8 cellular contexts compared by ENCODE assay signal in genomic region chr3:25428003-25428861, GRCh38. TPM values are rescaled to one million over a fixed set of nuclear protein-coding genes. Genes with fewer than 3 reads are reported as not detected.
DNase-seq lines count a peak whose midpoint lies in the region; ATAC-seq and TF ChIP-seq lines count a peak whose summit lies in the region.

Gene RARB (plus strand): TSS chr3:25428263. CDS start chr3:25428732, 469 bp downstream.

- intact Hi-C loops in lower leg skin (cut with DNase I; ENCODE audit: low total_unique reads), result loop anchor here (10.0 kb wide), 1 partner anchor 137 kb away; no protein-coding TSS in a partner anchor

- DNase-seq in Daoy (ENCODE audit: low read depth) (peak; percentile 87), RPMI7951 (ENCODE audit: low read depth) (peak; percentile 98), lower leg skin (ENCODE audit: low spot score in 2 of 2) (peak; percentile 56 to 89), activated T-cell treated with anti-CD3 and anti-CD28 coated beads for 4 hours (no peak)

- TF ChIP-seq POLR2A in lower leg skin (IDR thresholded peaks at IDR 0.05), result no peak

- TF ChIP-seq CTCF in lower leg skin (IDR thresholded peaks at IDR 0.05), result no peak

- peak within 1 kb of the TSS; percentile 69 for H3K27ac ChIP-seq in temporal lobe (ENCODE audit: low read depth, low read length)

- in situ Hi-C loops in endometrial microvascular endothelial cells (cut with HindIII; ENCODE audit: inconsistent ontology term, low pct_unique_long_range_greater_than_20kb, low sequenced_read_pairs), result loop anchor here (25.0 kb wide), 1 partner anchor 159 kb away; no protein-coding TSS in a partner anchor

- H3K4me3 ChIP-seq in lower leg skin (ENCODE audit: low read depth, poor library complexity, severe bottlenecking), result peak within 1 kb of the TSS; percentile 15

- WGBS in lower leg skin, 2 donors, result 8 to 11% methylated on average over 26 of the region's 26 CpGs

- ATAC-seq in HG02759 (IDR thresholded peaks at IDR 0.05; ENCODE audit: unreplicated experiment) (peak; percentile 91), GM19467 (IDR thresholded peaks at IDR 0.05; ENCODE audit: unreplicated experiment) (no peak)

RNA-seq across cellular contexts. Expression of gene RARB, which starts in this region (rescaled TPM):
- total RNA-seq in Daoy (2014; rRNA removed; shearing (Covaris generic)), result 4.7 and 7.1 TPM in 2 replicates
- 37.4 and 48.5 TPM in 2 replicates for total RNA-seq in RPMI7951 (2014; rRNA removed; shearing (Covaris generic))
- total RNA-seq in endometrial microvascular endothelial cells (ENCODE audit: inconsistent ontology term) (23.7 TPM), lower leg skin (1 to 10 TPM in 2 of 4 donors, under 1 TPM in 1, not detected in 1; 0.34 to 6.5 (median 4.4) TPM), temporal lobe (8.1 TPM)
